Comparison of ENCODE assay signal across 6 cellular contexts in the genomic region with DNA sequence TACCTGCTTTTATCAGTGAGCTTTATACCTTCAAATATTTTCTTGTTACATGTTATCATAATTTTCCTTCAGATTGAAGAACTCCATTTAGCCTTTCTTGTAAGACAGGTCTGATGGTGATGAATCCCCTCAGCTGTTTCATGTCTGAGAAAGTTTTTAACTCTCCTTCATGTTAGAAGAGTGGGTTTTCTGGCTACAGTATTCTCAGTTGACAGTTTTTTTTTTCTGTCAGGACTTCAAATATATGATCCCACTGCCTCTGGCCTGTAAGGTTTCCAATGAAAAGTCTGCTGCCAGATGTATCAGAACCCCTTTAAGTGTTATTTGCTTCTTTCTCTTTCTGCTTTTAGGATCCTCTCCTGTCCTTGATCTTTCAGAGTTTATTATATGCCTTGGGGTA.
"Had no signal": no experiment of that assay in that cellular context is flagged by ENCODE, and none has a peak within 500 bp of the region (broad histone marks: within the 10 kb centered on the region; RNA-seq: fewer than 3 reads in every experiment).

No MANE protein-coding gene starts in this region.

- H3K27ac ChIP-seq: GM23248 had no signal

- H3K4me3 ChIP-seq: GM23248, HAP-1 had no signal

- H3K27ac Mint-ChIP-seq: IgD-negative memory B cell had no signal

- H3K4me3 Mint-ChIP-seq: IgD-negative memory B cell had no signal

- H3K27me3 Mint-ChIP-seq: IgD-negative memory B cell had no signal

- H3K4me1 ChIP-seq: HAP-1 had no signal

- H3K36me3 ChIP-seq: HAP-1 had no signal

- DNase-seq: GM23248, GOT3, H7, KBM-7 had no signal

- H3K9ac ChIP-seq: GM23248 had no signal

- H3K4me1 Mint-ChIP-seq: IgD-negative memory B cell had no signal
